In the genomic region with DNA sequence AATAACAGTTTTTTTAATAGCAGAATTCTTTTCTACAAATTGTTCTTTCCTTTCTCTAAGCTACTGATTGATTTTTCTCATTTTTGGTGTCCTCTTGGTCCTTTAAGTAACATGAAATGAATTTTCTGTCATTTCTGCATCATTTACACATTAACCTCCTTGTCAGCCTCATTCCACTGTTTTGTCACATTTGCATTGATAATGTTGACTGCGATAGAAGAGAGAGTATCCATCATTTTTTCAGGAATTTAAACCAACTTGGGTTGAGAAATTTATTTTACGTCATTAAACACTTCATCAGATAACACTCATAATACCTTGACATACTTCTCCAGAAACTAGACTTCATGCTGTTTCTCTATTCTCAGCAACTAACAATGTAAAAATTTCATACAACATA, we compare ENCODE assay signal across 8 cellular contexts.
"Had no signal": no experiment of that assay in that cellular context is flagged by ENCODE, and none has a peak within 500 bp of the region (broad histone marks: within the 10 kb centered on the region; RNA-seq: fewer than 3 reads in every experiment).

No MANE protein-coding gene starts in this region.

- FAIRE-seq: H1, H54, HTR-8/SVneo had no signal

- H3K36me3 Mint-ChIP-seq: IgD-negative memory B cell had no signal

- H3K27ac Mint-ChIP-seq: IgD-negative memory B cell had no signal

- H3K4me1 Mint-ChIP-seq: IgD-negative memory B cell had no signal

- DNase-seq: GM23248, H9, HCEC 1CT, KBM-7 had no signal

- H3K9me3 Mint-ChIP-seq: H9 had no signal

- H3K27me3 Mint-ChIP-seq: IgD-negative memory B cell had no signal

- H3K9ac ChIP-seq: GM23248 had no signal

- H3K27ac ChIP-seq: GM23248 had no signal

- H2AFZ ChIP-seq: GM23248 had no signal

- H3K4me3 Mint-ChIP-seq: H9, IgD-negative memory B cell had no signal

- H3K4me3 ChIP-seq: GM23248 had no signal
